In the genomic region with DNA sequence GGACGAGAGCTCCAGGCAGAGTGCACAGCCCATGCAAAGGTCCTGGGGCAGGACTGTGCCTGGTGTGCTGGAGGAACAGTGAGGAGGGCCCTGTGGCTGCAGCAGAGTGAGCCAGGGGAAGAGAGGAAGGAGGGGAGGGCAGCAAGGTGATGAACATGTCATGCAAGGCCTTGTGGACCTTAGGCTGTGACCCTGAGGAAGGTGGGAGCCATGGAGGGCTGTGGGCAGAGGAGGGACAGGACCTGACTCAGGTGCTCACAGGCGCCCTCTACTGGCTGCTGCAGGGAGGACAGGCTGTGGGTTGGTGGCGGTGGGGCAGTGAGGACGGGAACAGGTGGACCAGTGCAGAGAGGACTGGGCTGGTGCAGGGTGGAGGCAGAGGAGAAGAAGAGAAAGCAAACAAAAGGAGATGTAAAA, we compare ENCODE assay signal across 8 cellular contexts.
A peak's percentile ranks its signal among the peaks of the same experiment; 100 is the strongest.
DNase-seq lines count a peak whose midpoint lies in the region; ATAC-seq and TF ChIP-seq lines count a peak whose summit lies in the region.

No MANE protein-coding gene starts in this region.

- DNase-seq in GM20000 (ENCODE audit: low spot score) (no peak), chondrocyte (ENCODE audit: low spot score) (no peak), retinal pigment epithelial cell (ENCODE audit: low read depth) (no peak), DMS53 treated with DMSO at 0.1 percent for 48 hours (lab: John Stamatoyannopoulos, UW; ENCODE audit: unreplicated experiment) (no peak), inferior parietal cortex (ENCODE audit: extremely low spot score) (no peak)

- peaks cover 2% of the 10 kb centered on the region for H3K36me3 Mint-ChIP-seq in chondrocyte (ENCODE audit: low read depth)

- H3K4me3 ChIP-seq in WI38 (ENCODE audit: low read depth, low read length) (no peak overlapping the region), retinal pigment epithelial cell (ENCODE audit: low read length) (no peak overlapping the region)

- H3K27me3 Mint-ChIP-seq in chondrocyte (ENCODE audit: low read depth): no peaks in the 10 kb centered on the region

- peak overlapping the region; percentile 22 for H3K27ac Mint-ChIP-seq in chondrocyte (ENCODE audit: unreplicated experiment)

- H3K4me1 Mint-ChIP-seq in chondrocyte (ENCODE audit: low read depth): peaks cover 19% of the 10 kb centered on the region

- TF ChIP-seq CTCF in GM20000 (IDR thresholded peaks at IDR 0.05; ENCODE audit: extremely low read depth, missing control alignments) (peak; percentile 68), WI38 (IDR thresholded peaks at IDR 0.05; ENCODE audit: low read depth, low read length) (peak; percentile 62), chondrocyte (IDR thresholded peaks at IDR 0.05) (peak; percentile 72), retinal pigment epithelial cell (conservative IDR thresholded peaks at IDR 0.05; ENCODE audit: low read depth, low read length) (peak; percentile 56)

- no peak for ATAC-seq in HG03108 (IDR thresholded peaks at IDR 0.05; ENCODE audit: unreplicated experiment)
- no peak for ATAC-seq in HG02571 (IDR thresholded peaks at IDR 0.05; ENCODE audit: unreplicated experiment)

- H3K4me3 Mint-ChIP-seq in chondrocyte (ENCODE audit: unreplicated experiment): no peak overlapping the region

- peaks cover 5% of the 10 kb centered on the region for H3K9me3 Mint-ChIP-seq in chondrocyte (ENCODE audit: low read depth)
